ENCODE assay signal across 18 cellular contexts in the genomic region with DNA sequence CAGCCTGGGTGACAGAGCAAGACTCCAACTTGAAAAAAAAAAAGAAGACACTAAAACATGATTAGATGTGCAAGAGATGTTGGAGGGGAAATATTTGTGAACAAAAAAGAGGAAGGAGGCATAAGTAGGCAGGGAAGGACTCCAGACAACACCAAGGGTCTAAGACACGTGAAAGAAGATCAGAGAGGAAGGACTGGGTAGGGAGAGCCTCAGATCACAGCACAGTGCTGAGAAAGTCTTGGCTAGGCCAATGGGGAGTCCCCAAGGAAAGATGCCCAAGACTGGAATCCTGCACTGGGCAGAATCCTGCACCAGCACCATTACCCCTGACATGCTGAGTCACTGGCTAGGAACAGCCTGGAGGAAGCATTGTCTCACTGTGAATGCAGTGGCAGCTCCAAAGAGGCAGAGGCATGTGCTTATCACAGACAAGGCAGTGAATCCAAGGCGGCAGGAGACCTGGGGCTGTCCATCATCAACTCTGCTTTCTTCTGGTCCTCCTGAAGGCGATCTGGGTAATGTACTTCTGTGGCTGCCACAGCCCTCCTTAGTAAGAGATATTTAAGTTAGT. TPM values are rescaled to one million over a fixed set of nuclear protein-coding genes. Genes with fewer than 3 reads are reported as not detected.
DNase-seq lines count a peak whose midpoint lies in the region; ATAC-seq and TF ChIP-seq lines count a peak whose summit lies in the region.
"Had no signal": no experiment of that assay in that cellular context is flagged by ENCODE, and none has a peak within 500 bp of the region (broad histone marks: within the 10 kb centered on the region; RNA-seq: fewer than 3 reads in every experiment).

No MANE protein-coding gene starts in this region.

- no peaks in the 10 kb centered on the region for H3K79me1 ChIP-seq in neuronal stem cell (ENCODE audit: low read depth, low read length)

- intact Hi-C loops in uterus (cut with DNase I; ENCODE audit: low total_unique reads): no loop called here

- H3K23ac ChIP-seq in neuronal stem cell (ENCODE audit: low read depth, low read length, poor library complexity): no peak overlapping the region

- peaks cover 0 to 2% (median 0%) of the 10 kb centered on the region in 3 experiments for H3K27me3 ChIP-seq in neuronal stem cell (ENCODE audit: control insufficient read depth in 3 of 3, insufficient read depth in 3 of 3, low read depth in 1 of 3, low read length in 3 of 3)
- no peaks in the 10 kb centered on the region for H3K27me3 ChIP-seq in uterus

- H4K8ac ChIP-seq in neuronal stem cell (ENCODE audit: low read depth, low read length): no peak overlapping the region

- H3K4me1 ChIP-seq in neuronal stem cell (ENCODE audit: control insufficient read depth in 2 of 2, insufficient read depth in 1 of 2, low read depth in 1 of 2, low read length in 2 of 2) (peaks cover 0 to 9% of the 10 kb centered on the region in 2 donors), uterus (no peaks in the 10 kb centered on the region)
- H3K4me1 ChIP-seq: tibial artery had no signal

- H2BK12ac ChIP-seq in neuronal stem cell (ENCODE audit: low read length): no peak overlapping the region

- TF ChIP-seq CTCF in uterus (IDR thresholded peaks at IDR 0.05): no peak

- peak overlapping the region; percentile 6 for H3K18ac ChIP-seq in neuronal stem cell (ENCODE audit: low read length)

- DNase-seq in DMS 273 (lab: John Stamatoyannopoulos, UW; ENCODE audit: unreplicated experiment): peak; percentile 6
- no peak for DNase-seq in DMS 273 treated with DMSO at 0.1 percent for 48 hours (lab: John Stamatoyannopoulos, UW)
- peak; percentile 50 for DNase-seq in NCI-H69 (lab: John Stamatoyannopoulos, UW)
- peak; percentile 22 for DNase-seq in UCSD-AML1 (lab: John Stamatoyannopoulos, UW; ENCODE audit: unreplicated experiment)
- DNase-seq in neuronal stem cell (ENCODE audit: low spot score): no peak
- DNase-seq in uterus: no peak
- DNase-seq in NCI-H524 (lab: John Stamatoyannopoulos, UW): no peak
- DNase-seq: amniotic stem cell, DND-41, foreskin fibroblast, posterior cingulate gyrus, tibial artery, WERI-Rb-1 had no signal

- no peak overlapping the region for H2BK5ac ChIP-seq in neuronal stem cell (ENCODE audit: low read length)

- H2AFZ ChIP-seq in neuronal stem cell (ENCODE audit: low read length): no peak overlapping the region

- WGBS in neuronal stem cell (ENCODE audit: extremely low coverage in 2 of 2, insufficient read length in 2 of 2, insufficient replicate concordance in 1 of 2), 2 donors: no CpG with 5 or more reads among the region's 3 CpGs

- no peak overlapping the region for H2AK5ac ChIP-seq in neuronal stem cell (ENCODE audit: low read depth, low read length)

- H3K14ac ChIP-seq in neuronal stem cell (ENCODE audit: low read length): no peak overlapping the region

- H3K27ac ChIP-seq in neuronal stem cell (replicated peaks; ENCODE audit: low read length): peak overlapping the region; percentile 49
- no peak overlapping the region for H3K27ac ChIP-seq in uterus
- H3K27ac ChIP-seq: 22Rv1, KMS-11, tibial artery, WERI-Rb-1 had no signal

- no peak overlapping the region for H3K4ac ChIP-seq in neuronal stem cell (ENCODE audit: low read length)

- TF ChIP-seq POLR2A in uterus (IDR thresholded peaks at IDR 0.05) (no peak), GM18505 (IDR thresholded peaks at IDR 0.05; ENCODE audit: borderline replicate concordance, extremely low read depth, insufficient read depth, insufficient read length) (no peak)

- H2BK120ac ChIP-seq in neuronal stem cell (ENCODE audit: low read depth, low read length): no peak overlapping the region

- no peak overlapping the region for H3K4me3 ChIP-seq in neuronal stem cell (ENCODE audit: low read length in 2 of 2)
- H3K4me3 ChIP-seq in uterus: no peak overlapping the region
- H3K4me3 ChIP-seq: smooth muscle cell, tibial artery had no signal

- H3K4me2 ChIP-seq in neuronal stem cell (ENCODE audit: insufficient read depth, low read length, poor library complexity, severe bottlenecking): no peak overlapping the region
- H3K4me2 ChIP-seq: KMS-11, smooth muscle cell had no signal

- H3K36me3 ChIP-seq in neuronal stem cell (replicated peaks in 1 of 2; ENCODE audit: control insufficient read depth in 2 of 2, insufficient read depth in 2 of 2, low read length in 2 of 2): no peaks in the 10 kb centered on the region
- H3K36me3 ChIP-seq in uterus: no peaks in the 10 kb centered on the region
- H3K36me3 ChIP-seq: tibial artery, WERI-Rb-1 had no signal

- H2BK15ac ChIP-seq in neuronal stem cell (ENCODE audit: low read length): no peak overlapping the region

- no peak overlapping the region for H4K91ac ChIP-seq in neuronal stem cell (ENCODE audit: low read depth, low read length, poor library complexity)

- ATAC-seq in GM18505 (IDR thresholded peaks at IDR 0.05; ENCODE audit: unreplicated experiment): no peak
- ATAC-seq: activated T-helper 17 cell treated with anti-CD3 and anti-CD28 coated beads, Interleukin-2, amount 50 U/mL, for 72 hours had no signal

- no peak overlapping the region for H3K9ac ChIP-seq in neuronal stem cell (ENCODE audit: low read depth, low read length, poor library complexity)
- H3K9ac ChIP-seq: KMS-11 had no signal

- H3K9me3 ChIP-seq in neuronal stem cell (replicated peaks in 1 of 2; ENCODE audit: control insufficient read depth in 2 of 2, insufficient read depth in 1 of 2, low read depth in 1 of 2, low read length in 2 of 2) (no peaks in the 10 kb centered on the region), uterus (no peaks in the 10 kb centered on the region)
- H3K9me3 ChIP-seq: tibial artery had no signal

RNA-seq across cellular contexts. Expression of gene CLEC19A, which starts 19.2 kb away (rescaled TPM):
- 21.0 TPM for polyA plus RNA-seq in neuronal stem cell (2013, experiment 1 of 2)
- polyA plus RNA-seq in neuronal stem cell (2013, experiment 2 of 2): 19.5 TPM
- not detected for total RNA-seq in uterus
- total RNA-seq: activated T-helper 17 cell treated with anti-CD3 and anti-CD28 coated beads, Interleukin-2, amount 50 U/mL, for 72 hours; smooth muscle cell had no signal
- polyA plus RNA-seq: smooth muscle cell had no signal

Comparison
In these comparisons a context has a peak if more than half of its experiments do, and no peak if none do; other contexts are left out.
1. DNase-seq: peak in DMS 273 (single experiment), NCI-H69 (single experiment) and UCSD-AML1 (single experiment); none in DMS 273 treated with DMSO at 0.1 percent for 48 hours (single experiment), neuronal stem cell (single experiment), uterus (0 of 2) and NCI-H524 (0 of 2).